Comparison of ENCODE assay signal across 8 cellular contexts in genomic region chr17:48100160-48100559, GRCh38. TPM values are rescaled to one million over a fixed set of nuclear protein-coding genes. Genes with fewer than 3 reads are reported as not detected.
DNase-seq lines count a peak whose midpoint lies in the region; ATAC-seq, FAIRE-seq and TF ChIP-seq lines count a peak whose summit lies in the region.

No MANE protein-coding gene starts in this region.

- ATAC-seq in activated CD4-positive, CD25-positive, alpha-beta regulatory T cell treated with anti-CD3 and anti-CD28 coated beads, Interleukin-2, amount 50 U/mL, for 24 hours, result no peak

- no peaks in the 10 kb centered on the region for H3K9me3 Mint-ChIP-seq in Calu3 (ENCODE audit: low read depth, unreplicated experiment)

- no peak for TF ChIP-seq CTCF in Calu3 (IDR thresholded peaks at IDR 0.05; ENCODE audit: unreplicated experiment)
- no peak for TF ChIP-seq CTCF in OCI-LY3 (IDR thresholded peaks at IDR 0.05; ENCODE audit: low read depth, low read length)
- no peak for TF ChIP-seq CTCF in endothelial cell of umbilical vein (IDR thresholded peaks at IDR 0.05; ENCODE audit: extremely low read depth in 1 of 2, insufficient read depth in 1 of 2, low read depth in 1 of 2, low read length in 2 of 2)
- no peak for TF ChIP-seq CTCF in osteoblast (IDR thresholded peaks at IDR 0.05; ENCODE audit: extremely low read depth, low read depth, low read length)

- peaks cover 24% of the 10 kb centered on the region for H3K4me1 ChIP-seq in OCI-LY3 (ENCODE audit: low read length)
- H3K4me1 ChIP-seq in endothelial cell of umbilical vein (ENCODE audit: control insufficient read depth, extremely low read depth, insufficient read depth, low read length), result peaks cover 8% of the 10 kb centered on the region
- peaks cover 3% of the 10 kb centered on the region for H3K4me1 ChIP-seq in osteoblast (ENCODE audit: insufficient read depth, low read length)

- no peak for FAIRE-seq in endothelial cell of umbilical vein (lab: Jason Lieb, UNC)

- H4K20me1 ChIP-seq in OCI-LY3 (ENCODE audit: insufficient read depth, low read length) (peaks cover 28% of the 10 kb centered on the region), endothelial cell of umbilical vein (replicated peaks; ENCODE audit: control insufficient read depth, extremely low read depth, insufficient read depth, low read length) (peaks cover 3% of the 10 kb centered on the region), osteoblast (ENCODE audit: insufficient read depth, low read length) (no peaks in the 10 kb centered on the region)

- peak overlapping the region; percentile 87 for H3K4me3 Mint-ChIP-seq in Calu3 (ENCODE audit: low read depth, unreplicated experiment)

- H2AFZ ChIP-seq in OCI-LY3 (ENCODE audit: low read depth, low read length) (no peak overlapping the region), endothelial cell of umbilical vein (ENCODE audit: low read depth, low read length) (no peak overlapping the region), osteoblast (ENCODE audit: low read length) (peak overlapping the region; percentile 92)

- peaks cover 42% of the 10 kb centered on the region for H3K36me3 Mint-ChIP-seq in Calu3 (ENCODE audit: insufficient read depth, unreplicated experiment)

- TF ChIP-seq POLR2A in endothelial cell of umbilical vein (IDR thresholded peaks at IDR 0.05; ENCODE audit: low read depth, low read length), result no peak

- H3K9ac ChIP-seq in OCI-LY3 (ENCODE audit: low read length) (peak overlapping the region; percentile 93), endothelial cell of umbilical vein (replicated peaks; ENCODE audit: extremely low read depth, insufficient read depth, low read length) (peak overlapping the region; percentile 76)

- POLR2A ChIA-PET in endothelial cell of umbilical vein (lab: Charles Lee), result no interaction called here

- dilution Hi-C loops in endothelial cell of umbilical vein (cut with MboI; ENCODE audit: extremely low pct_ligation_motif_present, low sequenced_read_pairs), result no loop called here

- CTCF ChIA-PET in Calu3 (lab: Charles Lee), result interaction anchor here (0.6 to 1.6 kb wide), 8 partner anchors 11 to 75 kb away, joined by 3 to 5 read pairs (median 4); no protein-coding TSS in a partner anchor
- CTCF ChIA-PET in endothelial cell of umbilical vein (lab: Charles Lee), result interaction anchor here (1.1 to 2.2 kb wide), 4 partner anchors 9 to 20 kb away, joined by 3 to 13 read pairs (median 4); no protein-coding TSS in a partner anchor

- H3K4me2 ChIP-seq in OCI-LY3 (ENCODE audit: low read length), result peak overlapping the region; percentile 99
- peak overlapping the region; percentile 99 for H3K4me2 ChIP-seq in endothelial cell of umbilical vein (ENCODE audit: insufficient read depth, low read length)
- peak overlapping the region; percentile 89 for H3K4me2 ChIP-seq in osteoblast (ENCODE audit: insufficient read depth, low read length)

- peak overlapping the region; percentile 79 for H3K27ac Mint-ChIP-seq in Calu3 (ENCODE audit: unreplicated experiment)

- intact Hi-C loops in Calu3 (cut with micrococcal nuclease; ENCODE audit: unreplicated experiment), result no loop called here
- intact Hi-C loops in endothelial cell of umbilical vein (cut with micrococcal nuclease), result loop anchor here (2.0 to 5.0 kb wide), 3 partner anchors 51 to 142 kb away; partner anchors contain the start of gene NFE2L1

- H3K4me3 ChIP-seq in OCI-LY3 (ENCODE audit: low read length), result peak overlapping the region; percentile 100
- peak overlapping the region; percentile 60 to 91 (median 82) for H3K4me3 ChIP-seq in endothelial cell of umbilical vein (replicated peaks in 1 of 3; ENCODE audit: insufficient read depth in 1 of 3, low read depth in 1 of 3, low read length in 3 of 3)
- peak overlapping the region; percentile 91 for H3K4me3 ChIP-seq in osteoblast (ENCODE audit: insufficient read depth, low read length)

- H3K9me3 ChIP-seq in OCI-LY3 (ENCODE audit: insufficient read depth, low read length) (no peaks in the 10 kb centered on the region), endothelial cell of umbilical vein (replicated peaks; ENCODE audit: control insufficient read depth, insufficient read depth, low read length) (no peaks in the 10 kb centered on the region), osteoblast (ENCODE audit: low read depth, low read length) (no peaks in the 10 kb centered on the region)

- H3K27ac ChIP-seq in OCI-LY3 (ENCODE audit: low read length) (no peak overlapping the region), endothelial cell of umbilical vein (ENCODE audit: insufficient read depth, low read depth, low read length) (peak overlapping the region; percentile 58), osteoblast (ENCODE audit: low read depth, low read length) (peak overlapping the region; percentile 70)

- H3K9me1 ChIP-seq in endothelial cell of umbilical vein (replicated peaks; ENCODE audit: control insufficient read depth, extremely low read depth, insufficient read depth, low read length), result no peaks in the 10 kb centered on the region

- H3K27me3 Mint-ChIP-seq in Calu3 (ENCODE audit: unreplicated experiment), result no peaks in the 10 kb centered on the region

- H3K27me3 ChIP-seq in OCI-LY3 (ENCODE audit: low read depth, low read length) (no peaks in the 10 kb centered on the region), endothelial cell of umbilical vein (ENCODE audit: control insufficient read depth in 2 of 2, insufficient read depth in 2 of 2, low read length in 2 of 2) (no peaks in the 10 kb centered on the region), osteoblast (ENCODE audit: insufficient read depth, low read length) (no peaks in the 10 kb centered on the region)

- no peak for DNase-seq in Calu3
- DNase-seq in endothelial cell of umbilical vein (ENCODE audit: low read depth, low spot score), result no peak
- DNase-seq in osteoblast (ENCODE audit: insufficient read length, low spot score, missing footprints), result no peak
- no peak for DNase-seq in DMS 273 (lab: John Stamatoyannopoulos, UW; ENCODE audit: unreplicated experiment)
- no peak for DNase-seq in dermis blood vessel endothelial cell
- no peak for DNase-seq in retina

- H3K79me2 ChIP-seq in OCI-LY3 (ENCODE audit: low read length) (peaks cover 61% of the 10 kb centered on the region), endothelial cell of umbilical vein (ENCODE audit: control insufficient read depth, insufficient read depth, low read length) (peaks cover 57% of the 10 kb centered on the region), osteoblast (ENCODE audit: insufficient read depth, low read length) (peaks cover 58% of the 10 kb centered on the region)

- peaks cover 27% of the 10 kb centered on the region for H3K4me1 Mint-ChIP-seq in Calu3 (ENCODE audit: low read depth, unreplicated experiment)

- BruUV-seq in Calu3 (replicated peaks; lab: Mats Ljungman, UMichigan) (no TSS peak), endothelial cell of umbilical vein (replicated peaks; lab: Mats Ljungman, UMichigan) (no TSS peak)

- H3K36me3 ChIP-seq in OCI-LY3 (replicated peaks; ENCODE audit: low read depth, low read length), result peaks cover 9% of the 10 kb centered on the region
- H3K36me3 ChIP-seq in endothelial cell of umbilical vein (ENCODE audit: control insufficient read depth in 2 of 2, extremely low read depth in 1 of 2, insufficient read depth in 2 of 2, low read length in 2 of 2), result no peaks in the 10 kb centered on the region
- H3K36me3 ChIP-seq in osteoblast (ENCODE audit: insufficient read depth, low read length), result peaks cover 3% of the 10 kb centered on the region

TF ChIP-seq in endothelial cell of umbilical vein, 7 proteins besides CTCF, POLR2A, EP300 and RAD21:
- no peak for TF ChIP-seq JUN (IDR thresholded peaks at IDR 0.05; ENCODE audit: borderline replicate concordance, insufficient read depth, insufficient read length, low read depth)
- no peak for TF ChIP-seq GATA2 (IDR thresholded peaks at IDR 0.05; ENCODE audit: insufficient read depth, insufficient read length, low read depth, low read length)
- no peak for TF ChIP-seq POLR2AphosphoS5 (IDR thresholded peaks at IDR 0.05; ENCODE audit: insufficient read depth, low read depth, low read length)

RNA-seq across cellular contexts. Expression of gene CBX1, which starts 1.1 kb away (rescaled TPM):
- total RNA-seq in Calu3 (2022) (111 and 126 TPM in 2 replicates), endothelial cell of umbilical vein (95.2 and 102 TPM in 2 replicates), osteoblast (29.5 and 30.0 TPM in 2 replicates), dermis blood vessel endothelial cell (65.7 and 81.3 TPM in 2 replicates)
- 15.0 and 20.4 TPM in 2 replicates for polyA plus RNA-seq in endothelial cell of umbilical vein
- polyA plus RNA-seq in endothelial cell of umbilical vein (2011; cell fraction: cytosol; rRNA removed), result 52.9 and 55.9 TPM in 2 replicates
- polyA plus RNA-seq in endothelial cell of umbilical vein (2011; cell fraction: nucleus; rRNA removed), result 20.2 and 32.9 TPM in 2 replicates
- 98.5 and 129 TPM in 2 replicates for polyA plus RNA-seq in endothelial cell of umbilical vein (2012)
- polyA minus RNA-seq in endothelial cell of umbilical vein, result 20.3 and 24.7 TPM in 2 replicates
- polyA minus RNA-seq in endothelial cell of umbilical vein (2011; cell fraction: cytosol; rRNA and poly(A)+ RNA removed), result 12.7 TPM
- 7.5 and 10.7 TPM in 2 replicates for polyA minus RNA-seq in endothelial cell of umbilical vein (2011; cell fraction: nucleus; rRNA and poly(A)+ RNA removed)

RNA-seq across cellular contexts. Expression of gene SNX11, which starts 7.4 kb away (rescaled TPM):
- total RNA-seq in Calu3 (2022) (29.4 and 37.1 TPM in 2 replicates), endothelial cell of umbilical vein (23.4 and 26.4 TPM in 2 replicates), osteoblast (13.6 and 20.6 TPM in 2 replicates), dermis blood vessel endothelial cell (14.0 and 15.9 TPM in 2 replicates)
- 22.0 and 26.2 TPM in 2 replicates for polyA plus RNA-seq in endothelial cell of umbilical vein
- polyA plus RNA-seq in endothelial cell of umbilical vein (2011; cell fraction: cytosol; rRNA removed), result 19.9 and 20.1 TPM in 2 replicates
- polyA plus RNA-seq in endothelial cell of umbilical vein (2011; cell fraction: nucleus; rRNA removed), result 18.2 and 21.7 TPM in 2 replicates
- polyA plus RNA-seq in endothelial cell of umbilical vein (2012), result 22.9 and 26.2 TPM in 2 replicates
- 27.7 and 28.1 TPM in 2 replicates for polyA minus RNA-seq in endothelial cell of umbilical vein
- 10.7 TPM for polyA minus RNA-seq in endothelial cell of umbilical vein (2011; cell fraction: cytosol; rRNA and poly(A)+ RNA removed)
- 6.3 and 11.2 TPM in 2 replicates for polyA minus RNA-seq in endothelial cell of umbilical vein (2011; cell fraction: nucleus; rRNA and poly(A)+ RNA removed)

RNA-seq across cellular contexts. Expression of gene NFE2L1, which starts 52.0 kb away (rescaled TPM):
- total RNA-seq in Calu3 (2022) (216 and 247 TPM in 2 replicates), endothelial cell of umbilical vein (204 and 236 TPM in 2 replicates), osteoblast (144 and 165 TPM in 2 replicates), dermis blood vessel endothelial cell (95.1 and 209 TPM in 2 replicates)
- 187 and 196 TPM in 2 replicates for polyA plus RNA-seq in endothelial cell of umbilical vein
- polyA plus RNA-seq in endothelial cell of umbilical vein (2011; cell fraction: cytosol; rRNA removed), result 182 and 183 TPM in 2 replicates
- 152 and 190 TPM in 2 replicates for polyA plus RNA-seq in endothelial cell of umbilical vein (2011; cell fraction: nucleus; rRNA removed)
- 251 and 271 TPM in 2 replicates for polyA plus RNA-seq in endothelial cell of umbilical vein (2012)
- polyA minus RNA-seq in endothelial cell of umbilical vein, result 201 and 268 TPM in 2 replicates
- 33.9 TPM for polyA minus RNA-seq in endothelial cell of umbilical vein (2011; cell fraction: cytosol; rRNA and poly(A)+ RNA removed)
- 66.4 and 84.9 TPM in 2 replicates for polyA minus RNA-seq in endothelial cell of umbilical vein (2011; cell fraction: nucleus; rRNA and poly(A)+ RNA removed)
